ENCODE assay signal across 8 cellular contexts in the genomic region with DNA sequence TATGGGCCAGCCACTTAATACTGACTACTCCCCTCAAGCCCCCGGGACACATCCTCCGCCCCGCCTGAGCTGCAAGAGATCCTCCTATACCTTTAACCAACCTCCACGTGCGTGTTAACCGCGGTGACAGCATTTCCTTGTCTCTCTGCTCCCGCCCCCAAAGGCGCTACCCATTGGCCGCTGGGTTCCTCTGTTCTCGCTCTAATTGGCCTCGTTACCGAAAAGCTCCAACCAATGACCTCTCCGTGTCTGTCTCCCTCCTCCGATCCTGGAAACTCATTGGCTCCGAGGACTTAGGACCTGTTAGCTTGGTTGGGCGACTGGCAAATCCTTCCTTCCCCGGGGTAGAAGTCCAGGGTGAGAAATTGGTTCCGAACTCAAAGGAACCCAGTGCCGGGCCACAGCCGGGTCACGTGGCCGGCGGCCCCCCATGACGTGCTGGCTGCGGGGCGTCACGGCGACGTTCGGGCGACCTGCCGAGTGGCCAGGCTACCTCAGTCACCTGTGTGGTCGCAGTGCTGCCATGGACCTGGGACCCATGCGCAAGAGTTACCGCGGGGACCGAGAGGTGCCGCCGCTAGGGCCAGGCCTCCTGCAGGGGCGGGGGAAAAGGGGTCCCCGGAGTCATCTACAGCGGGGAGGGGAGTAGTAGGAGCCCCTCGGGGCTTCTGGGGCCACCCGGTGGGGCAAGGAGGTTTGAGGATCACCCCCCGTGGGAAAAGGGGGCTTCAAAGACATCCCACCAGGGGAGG. TPM values are rescaled to one million over a fixed set of nuclear protein-coding genes. Genes with fewer than 3 reads are reported as not detected.
DNase-seq lines count a peak whose midpoint lies in the region; ATAC-seq and TF ChIP-seq lines count a peak whose summit lies in the region.

A gene (plus strand): TSS at position 326 of the 752 bp plus-strand sequence. CDS start 105 bp downstream, at position 431.

- peak within 1 kb of the TSS; percentile 94 to 96 for H3K27ac Mint-ChIP-seq in activated naive CD4-positive, alpha-beta T cell treated with anti-CD3 and anti-CD28 coated beads, Interleukin-2, amount 50 U/mL, for 72 hours

- H3K4me1 ChIP-seq in testis = peaks cover 48% of the 10 kb centered on the region

- DNase-seq in GM10248 (ENCODE audit: extremely low spot score) (peak; percentile 96), NCI-H1092 (lab: John Stamatoyannopoulos, UW) (peak; percentile 98), glomerular visceral epithelial cell (ENCODE audit: extremely low spot score) (peak; percentile 97), omental fat pad (ENCODE audit: low spot score) (peak; percentile 87), testis (peak; percentile 98)
- DNase-seq in activated naive CD4-positive, alpha-beta T cell treated with anti-CD3 and anti-CD28 coated beads, Interleukin-2, amount 50 U/mL, for 72 hours (ENCODE audit: low spot score in 2 of 2) = peak; percentile 90 to 94

- 1 to 2% methylated on average over 23 to 46 of the region's 46 CpGs for WGBS in testis, 2 donors

- POLR2A ChIA-PET in GM10248 (lab: Yijun Ruan, JAX) = interaction anchor here (0.6 to 1.2 kb wide), 3 partner anchors 16 to 50 kb away, joined by 3 to 4 read pairs (median 3); no protein-coding TSS in a partner anchor

- TF ChIP-seq CTCF in GM10248 (IDR thresholded peaks at IDR 0.05; ENCODE audit: control extremely low read depth, extremely low read depth, low read depth, missing control alignments) = no peak
- no peak for TF ChIP-seq CTCF in omental fat pad (IDR thresholded peaks at IDR 0.05)
- no peak for TF ChIP-seq CTCF in testis (IDR thresholded peaks at IDR 0.05)

- H3K9me3 Mint-ChIP-seq in activated naive CD4-positive, alpha-beta T cell treated with anti-CD3 and anti-CD28 coated beads, Interleukin-2, amount 50 U/mL, for 72 hours = peaks cover 6% of the 10 kb centered on the region in 2 donors

- intact Hi-C loops in testis (cut with DNase I; ENCODE audit: low total_unique reads) = no loop called here

- no peak for TF ChIP-seq POLR2A in testis (IDR thresholded peaks at IDR 0.05)

- H3K4me3 ChIP-seq in testis = peak within 1 kb of the TSS; percentile 78 to 80

- no peaks in the 10 kb centered on the region for H3K9me3 ChIP-seq in testis

- peak; percentile 86 for ATAC-seq in HG02588 (IDR thresholded peaks at IDR 0.05; ENCODE audit: unreplicated experiment)
- peak; percentile 100 for ATAC-seq in SK-N-SH treated with all-trans-retinoic acid at 6 μM for 48 hours
- ATAC-seq in activated naive CD4-positive, alpha-beta T cell treated with anti-CD3 and anti-CD28 coated beads, Interleukin-2, amount 50 U/mL, for 72 hours = peak; percentile 97
- peak; percentile 93 for ATAC-seq in omental fat pad (ENCODE audit: low FRiP score)

- peak within 1 kb of the TSS; percentile 59 to 86 for H3K27ac ChIP-seq in testis

- H3K36me3 Mint-ChIP-seq in activated naive CD4-positive, alpha-beta T cell treated with anti-CD3 and anti-CD28 coated beads, Interleukin-2, amount 50 U/mL, for 72 hours = peaks cover 26 to 33% of the 10 kb centered on the region in 2 donors

- no peaks in the 10 kb centered on the region for H3K36me3 ChIP-seq in testis (ENCODE audit: low read depth, missing control alignments)

- CTCF ChIA-PET in GM10248 (lab: Yijun Ruan, JAX) = interaction anchor here (1.1 to 32.0 kb wide), 12 partner anchors 7 to 100 kb away, joined by 3 to 584 read pairs (median 4); a partner anchor contains a TSS

- H3K27me3 ChIP-seq in testis = no peaks in the 10 kb centered on the region

TF ChIP-seq in SK-N-SH treated with all-trans-retinoic acid at 6 μM for 48 hours, 23 proteins besides CTCF, POLR2A, EP300 and RAD21:
- TF ChIP-seq ZC3H10 (CRISPR knock-in tag; IDR thresholded peaks at IDR 0.05) = no peak
- TF ChIP-seq ZNF70 (CRISPR knock-in tag; IDR thresholded peaks at IDR 0.05) = no peak
- TF ChIP-seq, protein P1, sequence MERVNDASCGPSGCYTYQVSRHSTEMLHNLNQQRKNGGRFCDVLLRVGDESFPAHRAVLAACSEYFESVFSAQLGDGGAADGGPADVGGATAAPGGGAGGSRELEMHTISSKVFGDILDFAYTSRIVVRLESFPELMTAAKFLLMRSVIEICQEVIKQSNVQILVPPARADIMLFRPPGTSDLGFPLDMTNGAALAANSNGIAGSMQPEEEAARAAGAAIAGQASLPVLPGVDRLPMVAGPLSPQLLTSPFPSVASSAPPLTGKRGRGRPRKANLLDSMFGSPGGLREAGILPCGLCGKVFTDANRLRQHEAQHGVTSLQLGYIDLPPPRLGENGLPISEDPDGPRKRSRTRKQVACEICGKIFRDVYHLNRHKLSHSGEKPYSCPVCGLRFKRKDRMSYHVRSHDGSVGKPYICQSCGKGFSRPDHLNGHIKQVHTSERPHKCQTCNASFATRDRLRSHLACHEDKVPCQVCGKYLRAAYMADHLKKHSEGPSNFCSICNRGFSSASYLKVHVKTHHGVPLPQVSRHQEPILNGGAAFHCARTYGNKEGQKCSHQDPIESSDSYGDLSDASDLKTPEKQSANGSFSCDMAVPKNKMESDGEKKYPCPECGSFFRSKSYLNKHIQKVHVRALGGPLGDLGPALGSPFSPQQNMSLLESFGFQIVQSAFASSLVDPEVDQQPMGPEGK (CRISPR knock-in tag; IDR thresholded peaks at IDR 0.05; ENCODE audit: borderline replicate concordance) = no peak
- TF ChIP-seq ESRRG (CRISPR knock-in tag; IDR thresholded peaks at IDR 0.05) = no peak
- TF ChIP-seq SNAI2 (CRISPR knock-in tag; IDR thresholded peaks at IDR 0.05) = no peak
- no peak for TF ChIP-seq GLIS3 (CRISPR knock-in tag; IDR thresholded peaks at IDR 0.05)
- no peak for TF ChIP-seq ZFP3 (CRISPR knock-in tag; IDR thresholded peaks at IDR 0.05)
- TF ChIP-seq OSR1 (CRISPR knock-in tag; IDR thresholded peaks at IDR 0.05) = no peak
- TF ChIP-seq, protein P2, sequence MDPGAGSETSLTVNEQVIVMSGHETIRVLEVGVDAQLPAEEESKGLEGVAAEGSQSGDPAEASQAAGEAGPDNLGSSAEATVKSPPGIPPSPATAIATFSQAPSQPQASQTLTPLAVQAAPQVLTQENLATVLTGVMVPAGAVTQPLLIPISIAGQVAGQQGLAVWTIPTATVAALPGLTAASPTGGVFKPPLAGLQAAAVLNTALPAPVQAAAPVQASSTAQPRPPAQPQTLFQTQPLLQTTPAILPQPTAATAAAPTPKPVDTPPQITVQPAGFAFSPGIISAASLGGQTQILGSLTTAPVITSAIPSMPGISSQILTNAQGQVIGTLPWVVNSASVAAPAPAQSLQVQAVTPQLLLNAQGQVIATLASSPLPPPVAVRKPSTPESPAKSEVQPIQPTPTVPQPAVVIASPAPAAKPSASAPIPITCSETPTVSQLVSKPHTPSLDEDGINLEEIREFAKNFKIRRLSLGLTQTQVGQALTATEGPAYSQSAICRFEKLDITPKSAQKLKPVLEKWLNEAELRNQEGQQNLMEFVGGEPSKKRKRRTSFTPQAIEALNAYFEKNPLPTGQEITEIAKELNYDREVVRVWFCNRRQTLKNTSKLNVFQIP (CRISPR knock-in tag; IDR thresholded peaks at IDR 0.05; ENCODE audit: borderline replicate concordance, low read depth) = no peak
- no peak for TF ChIP-seq BACH2 (CRISPR knock-in tag; IDR thresholded peaks at IDR 0.05; ENCODE audit: borderline replicate concordance)
- no peak for TF ChIP-seq ISL1 (CRISPR knock-in tag; IDR thresholded peaks at IDR 0.05)
- no peak for TF ChIP-seq ARNTL (CRISPR knock-in tag; IDR thresholded peaks at IDR 0.05; ENCODE audit: borderline replicate concordance, low read depth)
- no peak for TF ChIP-seq RARB (CRISPR knock-in tag; IDR thresholded peaks at IDR 0.05)
- TF ChIP-seq TCF4 (CRISPR knock-in tag; IDR thresholded peaks at IDR 0.05; ENCODE audit: borderline replicate concordance) = no peak
- no peak for TF ChIP-seq ZNF565 (CRISPR knock-in tag; conservative IDR thresholded peaks at IDR 0.05; ENCODE audit: low read depth)
- no peak for TF ChIP-seq ZNF8 (CRISPR knock-in tag; IDR thresholded peaks at IDR 0.05)
- no peak for TF ChIP-seq PPARA (CRISPR knock-in tag; IDR thresholded peaks at IDR 0.05; ENCODE audit: borderline replicate concordance)
TF ChIP-seq in SK-N-SH treated with all-trans-retinoic acid at 6 μM for 48 hours: peak in this region for 0.

RNA-seq across cellular contexts. Expression of the gene that starts here (rescaled TPM):
- total RNA-seq in activated naive CD4-positive, alpha-beta T cell treated with anti-CD3 and anti-CD28 coated beads, Interleukin-2, amount 50 U/mL, for 72 hours = 10 to 100 TPM; 38.3 to 40.0 TPM
- total RNA-seq in omental fat pad (10 to 100 TPM; 20.1 to 39.7 (median 30.8) TPM), testis (10 to 100 TPM; 37.5 to 41.7 TPM)
- polyA plus RNA-seq in testis (ENCODE audit: insufficient read depth, low read depth, low replicate concordance) = 21.3 TPM

Comparison
In these comparisons a context has a peak if more than half of its experiments do, and no peak if none do; other contexts are left out.
1. Peak in every context shown above with its lines: DNase-seq, ATAC-seq, H3K4me3 ChIP-seq and H3K27ac ChIP-seq.